1 cellular context compared by ENCODE assay signal in genomic region chr11:119018074-119018938, GRCh38.
A peak's percentile ranks its signal among the peaks of the same experiment; 100 is the strongest.
TF ChIP-seq lines count a peak whose summit lies in the region.

Gene RPS25, minus strand, starts transcription at chr11:119018343. Its CDS starts 59 bp downstream, at chr11:119018284.
Gene TRAPPC4, plus strand, starts transcription at chr11:119018766. Its CDS starts 30 bp downstream, at chr11:119018796.

TF ChIP-seq in HepG2, 621 proteins besides CTCF, POLR2A, EP300 and RAD21 (continued from another document and continues in another):
- TF ChIP-seq HMGXB3 (CRISPR knock-in tag; IDR thresholded peaks at IDR 0.05; ENCODE audit: borderline replicate concordance) (0 out of 2 replicates have a peak, but pooled peaks have one; percentile 33), PRDM4 (CRISPR knock-in tag; IDR thresholded peaks at IDR 0.05; ENCODE audit: borderline replicate concordance) (no peak), THAP11 (CRISPR knock-in tag; IDR thresholded peaks at IDR 0.05) (peak; percentile 93), ZFP90 (CRISPR knock-in tag; IDR thresholded peaks at IDR 0.05; ENCODE audit: borderline replicate concordance) (peak; percentile 66; the same call in 1 of the 2 replicates), ASH2L (IDR thresholded peaks at IDR 0.05; ENCODE audit: insufficient read length, low read depth, low read length) (peak; percentile 96), PHF5A (CRISPR knock-in tag; IDR thresholded peaks at IDR 0.05; ENCODE audit: low read depth, unreplicated experiment) (peak; percentile 47), RXRB (CRISPR knock-in tag; IDR thresholded peaks at IDR 0.05; ENCODE audit: borderline replicate concordance) (peak; percentile 64), CAMTA2 (CRISPR knock-in tag; IDR thresholded peaks at IDR 0.05; ENCODE audit: borderline replicate concordance) (no peak; the same call in 1 of the 2 replicates), ZNF784 (CRISPR knock-in tag; IDR thresholded peaks at IDR 0.05; ENCODE audit: borderline replicate concordance) (peak; percentile 92), ZNF383 (CRISPR knock-in tag; IDR thresholded peaks at IDR 0.05; ENCODE audit: borderline replicate concordance) (no peak), ZNF331 (CRISPR knock-in tag; IDR thresholded peaks at IDR 0.05) (no peak), ISL2 (CRISPR knock-in tag; IDR thresholded peaks at IDR 0.05) (peak; percentile 41; the same call in 1 of the 2 replicates), ZNF777 (CRISPR knock-in tag; IDR thresholded peaks at IDR 0.05) (no peak), ARID2 (CRISPR knock-in tag; IDR thresholded peaks at IDR 0.05; ENCODE audit: borderline replicate concordance) (peak; percentile 58; the same call in 1 of the 2 replicates), ZNF382 (CRISPR knock-in tag; IDR thresholded peaks at IDR 0.05; ENCODE audit: borderline replicate concordance) (no peak), DNMT1 (CRISPR knock-in tag; IDR thresholded peaks at IDR 0.05) (no peak), ZNF18 (CRISPR knock-in tag; IDR thresholded peaks at IDR 0.05; ENCODE audit: insufficient replicate concordance) (peak; percentile 62), ZBED4 (CRISPR knock-in tag; IDR thresholded peaks at IDR 0.05; ENCODE audit: borderline replicate concordance) (peak; percentile 18; the same call in 1 of the 2 replicates), MAFG (CRISPR knock-in tag; IDR thresholded peaks at IDR 0.05) (no peak), ZNF672 (CRISPR knock-in tag; IDR thresholded peaks at IDR 0.05) (no peak), MXD4 (CRISPR knock-in tag; IDR thresholded peaks at IDR 0.05) (no peak; the same call in 1 of the 2 replicates), TERF1 (CRISPR knock-in tag; IDR thresholded peaks at IDR 0.05) (no peak), FOXO1 (CRISPR knock-in tag; IDR thresholded peaks at IDR 0.05) (no peak), ZNF660 (CRISPR knock-in tag; IDR thresholded peaks at IDR 0.05; ENCODE audit: borderline replicate concordance, low read depth) (no peak), E2F1 (CRISPR knock-in tag; IDR thresholded peaks at IDR 0.05) (no peak; the same call in 1 of the 2 replicates), ZNF33A (CRISPR knock-in tag; IDR thresholded peaks at IDR 0.05; ENCODE audit: borderline replicate concordance) (no peak), U2AF1 (optimal IDR thresholded peaks at IDR 0.05; ENCODE audit: low read depth, low read length) (peak; percentile 36), ZNF652 (CRISPR knock-in tag; IDR thresholded peaks at IDR 0.05; ENCODE audit: borderline replicate concordance, low read depth) (no peak), NCOA2 (CRISPR knock-in tag; IDR thresholded peaks at IDR 0.05) (peak; percentile 33; the same call in 1 of the 2 replicates), ZNF841 (CRISPR knock-in tag; IDR thresholded peaks at IDR 0.05; ENCODE audit: borderline replicate concordance) (0 out of 2 replicates have a peak, but pooled peaks have one; percentile 38), KDM4B (CRISPR knock-in tag; IDR thresholded peaks at IDR 0.05) (peak; percentile 11; the same call in 1 of the 2 replicates), ZNF501 (CRISPR knock-in tag; IDR thresholded peaks at IDR 0.05) (peak; percentile 69), HOXA9 (CRISPR knock-in tag; IDR thresholded peaks at IDR 0.05; ENCODE audit: borderline replicate concordance) (peak; percentile 69), TBP (CRISPR knock-in tag; IDR thresholded peaks at IDR 0.05) (no peak), SNAI1 (CRISPR knock-in tag; IDR thresholded peaks at IDR 0.05; ENCODE audit: borderline replicate concordance) (no peak), ZNF75D (CRISPR knock-in tag; IDR thresholded peaks at IDR 0.05; ENCODE audit: borderline replicate concordance) (no peak), ZNF704 (CRISPR knock-in tag; IDR thresholded peaks at IDR 0.05; ENCODE audit: borderline replicate concordance) (no peak), GTF3A (CRISPR knock-in tag; conservative IDR thresholded peaks at IDR 0.05) (no peak), DMAP1 (CRISPR knock-in tag; IDR thresholded peaks at IDR 0.05) (peak; percentile 96), GPBP1L1 (CRISPR knock-in tag; IDR thresholded peaks at IDR 0.05) (no peak), EEA1 (CRISPR knock-in tag; IDR thresholded peaks at IDR 0.05; ENCODE audit: borderline replicate concordance) (no peak), CREBL2 (CRISPR knock-in tag; IDR thresholded peaks at IDR 0.05; ENCODE audit: borderline replicate concordance) (peak; percentile 90; the same call in 1 of the 2 replicates), MBNL3 (CRISPR knock-in tag; conservative IDR thresholded peaks at IDR 0.05) (no peak), SP140L (CRISPR knock-in tag; IDR thresholded peaks at IDR 0.05; ENCODE audit: borderline replicate concordance) (no peak), CCAR2 (optimal IDR thresholded peaks at IDR 0.05; ENCODE audit: low read depth, low read length) (no peak)
